ENCODE assay signal across 13 cellular contexts in genomic region chrX:15167826-15168225, GRCh38.
A peak's percentile ranks its signal among the peaks of the same experiment; 100 is the strongest.
DNase-seq lines count a peak whose midpoint lies in the region; TF ChIP-seq lines count a peak whose summit lies in the region.
"Had no signal": no experiment of that assay in that cellular context is flagged by ENCODE, and none has a peak within 500 bp of the region (broad histone marks: within the 10 kb centered on the region; RNA-seq: fewer than 3 reads in every experiment).

No MANE protein-coding gene starts in this region.

- no peak overlapping the region for H3K23ac ChIP-seq in neuronal stem cell (ENCODE audit: low read depth, low read length, poor library complexity)

- H4K91ac ChIP-seq in neuronal stem cell (ENCODE audit: low read depth, low read length, poor library complexity), result no peak overlapping the region

- no peak overlapping the region for H3K9ac ChIP-seq in neuronal stem cell (ENCODE audit: low read depth, low read length, poor library complexity)
- H3K9ac ChIP-seq: BLaER1 had no signal

- no peak overlapping the region for H3K27ac ChIP-seq in neuronal stem cell (replicated peaks; ENCODE audit: low read length)
- H3K27ac ChIP-seq: A549, BLaER1 had no signal

- no peak overlapping the region for H3K14ac ChIP-seq in neuronal stem cell (ENCODE audit: low read length)

- H2AFZ ChIP-seq in neuronal stem cell (ENCODE audit: low read length), result no peak overlapping the region

- no peak overlapping the region for H2AK5ac ChIP-seq in neuronal stem cell (ENCODE audit: low read depth, low read length)

- H3K36me3 ChIP-seq in BE2C (no peaks in the 10 kb centered on the region), neuronal stem cell (replicated peaks in 1 of 2; ENCODE audit: control insufficient read depth in 2 of 2, insufficient read depth in 2 of 2, low read length in 2 of 2) (no peaks in the 10 kb centered on the region)
- H3K36me3 ChIP-seq: BLaER1 had no signal

- peaks cover 7% of the 10 kb centered on the region for H3K4me1 Mint-ChIP-seq in activated CD4-positive, alpha-beta memory T cell treated with anti-CD3 and anti-CD28 coated beads for 36 hours (ENCODE audit: low read depth)

- no peak overlapping the region for H3K4ac ChIP-seq in neuronal stem cell (ENCODE audit: low read length)

- H3K9me3 ChIP-seq in BE2C (no peaks in the 10 kb centered on the region), neuronal stem cell (replicated peaks in 1 of 2; ENCODE audit: control insufficient read depth in 2 of 2, insufficient read depth in 1 of 2, low read depth in 1 of 2, low read length in 2 of 2) (no peaks in the 10 kb centered on the region)
- H3K9me3 ChIP-seq: A549, BLaER1, Caco-2 had no signal

- CTCF ChIA-PET in activated CD4-positive, alpha-beta memory T cell treated with anti-CD3 and anti-CD28 coated beads for 36 hours (lab: Charles Lee), result no interaction called here

- no peak overlapping the region for H2BK120ac ChIP-seq in neuronal stem cell (ENCODE audit: low read depth, low read length)

- POLR2A ChIA-PET in activated CD4-positive, alpha-beta memory T cell treated with anti-CD3 and anti-CD28 coated beads for 36 hours (lab: Charles Lee), result no interaction called here

- H2BK5ac ChIP-seq in neuronal stem cell (ENCODE audit: low read length), result no peak overlapping the region

- intact Hi-C loops in activated CD4-positive, alpha-beta memory T cell treated with anti-CD3 and anti-CD28 coated beads for 36 hours (cut with micrococcal nuclease), result no loop called here

- H3K36me3 Mint-ChIP-seq in activated CD4-positive, alpha-beta memory T cell treated with anti-CD3 and anti-CD28 coated beads for 36 hours, result no peaks in the 10 kb centered on the region
- H3K36me3 Mint-ChIP-seq: CD8-positive, alpha-beta memory T cell had no signal

- no peak overlapping the region for H2BK15ac ChIP-seq in neuronal stem cell (ENCODE audit: low read length)

- DNase-seq in BE2C (peak; percentile 7), G401 (ENCODE audit: low spot score) (peak; percentile 63), NCI-H82 (lab: John Stamatoyannopoulos, UW) (peak; percentile 97), cerebellar cortex (ENCODE audit: low spot score) (peak; percentile 62), neuronal stem cell (ENCODE audit: low spot score) (no peak)
- no peak for DNase-seq in activated CD4-positive, alpha-beta memory T cell treated with anti-CD3 and anti-CD28 coated beads for 36 hours
- DNase-seq: Caco-2; CD8-positive, alpha-beta memory T cell; HCEC 1CT; HFFc6 had no signal

- H3K27me3 ChIP-seq in BE2C, result no peaks in the 10 kb centered on the region
- peaks cover 0 to 8% (median 0%) of the 10 kb centered on the region in 3 experiments for H3K27me3 ChIP-seq in neuronal stem cell (ENCODE audit: control insufficient read depth in 3 of 3, insufficient read depth in 3 of 3, low read depth in 1 of 3, low read length in 3 of 3)

- no peak overlapping the region for H2BK12ac ChIP-seq in neuronal stem cell (ENCODE audit: low read length)

- no peaks in the 10 kb centered on the region for H3K79me1 ChIP-seq in neuronal stem cell (ENCODE audit: low read depth, low read length)

- WGBS in neuronal stem cell (ENCODE audit: extremely low coverage in 2 of 2, insufficient read length in 2 of 2, insufficient replicate concordance in 1 of 2), 2 donors, result no CpG with 5 or more reads among the region's 3 CpGs

- H3K27me3 Mint-ChIP-seq in activated CD4-positive, alpha-beta memory T cell treated with anti-CD3 and anti-CD28 coated beads for 36 hours, result no peaks in the 10 kb centered on the region
- H3K27me3 Mint-ChIP-seq: CD8-positive, alpha-beta memory T cell had no signal

- no peak overlapping the region for H3K4me2 ChIP-seq in neuronal stem cell (ENCODE audit: insufficient read depth, low read length, poor library complexity, severe bottlenecking)
- H3K4me2 ChIP-seq: A549, BLaER1 had no signal

- H3K9me3 Mint-ChIP-seq in activated CD4-positive, alpha-beta memory T cell treated with anti-CD3 and anti-CD28 coated beads for 36 hours, result no peaks in the 10 kb centered on the region
- H3K9me3 Mint-ChIP-seq: HFFc6 had no signal

- no peak for TF ChIP-seq CTCF in BE2C (IDR thresholded peaks at IDR 0.05; ENCODE audit: low read depth, low read length)

- in situ Hi-C loops in G401 (cut with HindIII; ENCODE audit: low sequenced_read_pairs), result no loop called here

- H3K27ac Mint-ChIP-seq in activated CD4-positive, alpha-beta memory T cell treated with anti-CD3 and anti-CD28 coated beads for 36 hours, result no peak overlapping the region
- H3K27ac Mint-ChIP-seq: HFFc6 had no signal

- H3K4me3 ChIP-seq in BE2C (ENCODE audit: low read depth, low read length) (no peak overlapping the region), neuronal stem cell (ENCODE audit: low read length in 2 of 2) (no peak overlapping the region)
- H3K4me3 ChIP-seq: A549, BLaER1, GM12878 had no signal

- H3K4me1 ChIP-seq in BE2C, result no peaks in the 10 kb centered on the region
- no peaks in the 10 kb centered on the region for H3K4me1 ChIP-seq in neuronal stem cell (ENCODE audit: control insufficient read depth in 2 of 2, insufficient read depth in 1 of 2, low read depth in 1 of 2, low read length in 2 of 2)
- H3K4me1 ChIP-seq: A549, Caco-2 had no signal

- H3K18ac ChIP-seq in neuronal stem cell (ENCODE audit: low read length), result no peak overlapping the region

- H4K8ac ChIP-seq in neuronal stem cell (ENCODE audit: low read depth, low read length), result no peak overlapping the region

- no peak overlapping the region for H3K4me3 Mint-ChIP-seq in activated CD4-positive, alpha-beta memory T cell treated with anti-CD3 and anti-CD28 coated beads for 36 hours
- H3K4me3 Mint-ChIP-seq: CD8-positive, alpha-beta memory T cell; HFFc6 had no signal

Comparison
In these comparisons a context has a peak if more than half of its experiments do, and no peak if none do; other contexts are left out.
1. DNase-seq: peak in BE2C (single experiment), G401 (single experiment), NCI-H82 (single experiment) and cerebellar cortex (single experiment); none in neuronal stem cell (single experiment) and activated CD4-positive, alpha-beta memory T cell treated with anti-CD3 and anti-CD28 coated beads for 36 hours (single experiment).